8 cellular contexts compared by ENCODE assay signal in genomic region chr6:88166901-88167624, GRCh38. TPM values are rescaled to one million over a fixed set of nuclear protein-coding genes. Genes with fewer than 3 reads are reported as not detected.
A peak's percentile ranks its signal among the peaks of the same experiment; 100 is the strongest.
DNase-seq lines count a peak whose midpoint lies in the region; ATAC-seq and TF ChIP-seq lines count a peak whose summit lies in the region.

No MANE protein-coding gene starts in this region.

- H3K36me3 ChIP-seq in SJSA1 (no peaks in the 10 kb centered on the region), esophagus squamous epithelium (no peaks in the 10 kb centered on the region), prostate gland (no peaks in the 10 kb centered on the region)

- H3K4me1 ChIP-seq in SJSA1 (replicated peaks) (peaks cover 16% of the 10 kb centered on the region), esophagus squamous epithelium (peaks cover 10 to 25% (median 21%) of the 10 kb centered on the region in 3 donors), prostate gland (replicated peaks) (no peaks in the 10 kb centered on the region)

- intact Hi-C loops in esophagus squamous epithelium (cut with DNase I): no loop called here
- intact Hi-C loops in prostate gland (cut with DNase I): no loop called here

- ATAC-seq in HG02610 (IDR thresholded peaks at IDR 0.05; ENCODE audit: unreplicated experiment): peak; percentile 9

- DNase-seq in NCI-H1105 treated with DMSO at 0.1 percent for 48 hours (lab: John Stamatoyannopoulos, UW) (peak; percentile 15), NCI-H1105 (lab: John Stamatoyannopoulos, UW) (no peak), SJSA1 (ENCODE audit: low read depth in 1 of 2, low spot score in 2 of 2) (no peak), esophagus squamous epithelium (lab: John Stamatoyannopoulos, UW) (no peak), prostate gland (ENCODE audit: low spot score) (no peak), NCI-H2081 treated with DMSO at 0.1 percent for 48 hours (lab: John Stamatoyannopoulos, UW) (no peak), NCI-H1930 (lab: John Stamatoyannopoulos, UW) (no peak)

- peaks cover 60% of the 10 kb centered on the region for H3K27me3 ChIP-seq in SJSA1 (replicated peaks)
- H3K27me3 ChIP-seq in esophagus squamous epithelium: peaks cover 8 to 81% (median 14%) of the 10 kb centered on the region in 4 donors
- peaks cover 5% of the 10 kb centered on the region for H3K27me3 ChIP-seq in prostate gland (replicated peaks; ENCODE audit: insufficient read depth)

- no peak for TF ChIP-seq CTCF in esophagus squamous epithelium (IDR thresholded peaks at IDR 0.05)
- TF ChIP-seq CTCF in prostate gland (IDR thresholded peaks at IDR 0.05): no peak

- H3K4me3 ChIP-seq in SJSA1: peak overlapping the region; percentile 43
- peak overlapping the region; percentile 36 to 70 (median 55) for H3K4me3 ChIP-seq in esophagus squamous epithelium
- peak overlapping the region; percentile 28 to 33 for H3K4me3 ChIP-seq in prostate gland

- no CpG with 5 or more reads among the region's 81 CpGs for WGBS in esophagus squamous epithelium, 2 donors
- WGBS in prostate gland: 1% methylated on average over 49 of the region's 81 CpGs

- H3K9me3 ChIP-seq in SJSA1 (replicated peaks) (peaks cover 10% of the 10 kb centered on the region), esophagus squamous epithelium (no peaks in the 10 kb centered on the region), prostate gland (no peaks in the 10 kb centered on the region)

- H3K27ac ChIP-seq in SJSA1 (no peak overlapping the region), esophagus squamous epithelium (peak overlapping the region in 3 of 4 donors; percentile 45 to 75 (median 61)), prostate gland (no peak overlapping the region)

- TF ChIP-seq POLR2A in esophagus squamous epithelium (IDR thresholded peaks at IDR 0.05) (no peak), prostate gland (IDR thresholded peaks at IDR 0.05) (no peak)

RNA-seq across cellular contexts. Expression of gene CNR1, which starts 0.9 kb away (rescaled TPM):
- total RNA-seq in SJSA1 (2014; rRNA removed; shearing (Covaris generic)): 0.24 and 0.50 TPM in 2 replicates
- total RNA-seq in esophagus squamous epithelium (1 to 10 TPM in 2 of 4 donors, under 1 TPM in 2; 0.38 to 7.2 (median 2.7) TPM), prostate gland (10 to 100 TPM in 1 of 2 donors, 1 to 10 TPM in 1; 6.1 to 14.2 TPM)

Comparison
In these comparisons a context has a peak if more than half of its experiments do, and no peak if none do; other contexts are left out.
1. H3K27ac ChIP-seq: peak in esophagus squamous epithelium (3 of 4); none in SJSA1 (single experiment) and prostate gland (0 of 2).
2. Peak in every context shown above with its lines, with median percentiles within 50 percentile points of each other: H3K4me3 ChIP-seq.